In the genomic region with DNA sequence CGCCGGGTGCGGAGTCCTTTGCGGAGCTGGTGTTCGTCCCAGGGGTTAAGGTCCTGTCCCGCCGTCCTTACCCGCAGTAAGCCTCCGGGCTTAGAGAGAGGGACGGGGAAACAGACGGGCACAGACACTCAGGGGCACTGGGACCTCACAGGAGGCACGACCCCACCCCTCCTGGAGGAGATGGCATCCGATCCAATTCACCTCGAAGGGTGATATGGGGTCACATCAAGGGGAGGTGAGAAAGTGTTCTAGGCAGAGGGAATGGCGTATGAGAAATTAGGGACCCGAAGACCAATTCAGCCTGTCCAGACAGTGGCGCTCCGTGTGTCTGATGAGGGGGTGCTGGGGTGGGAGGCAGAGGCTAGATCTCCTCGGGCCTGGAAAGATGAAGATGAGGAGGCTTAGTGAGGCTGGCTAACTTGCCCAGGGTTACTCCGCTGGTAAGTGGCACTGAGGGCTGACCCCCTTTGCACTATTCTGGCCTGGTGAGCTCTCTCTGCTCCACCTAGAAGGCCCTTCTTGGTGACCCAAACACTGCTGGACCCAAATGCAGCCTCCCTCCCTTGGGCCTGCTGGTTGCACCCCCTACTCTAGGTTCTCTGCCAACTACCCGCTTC, we compare ENCODE assay signal across 6 cellular contexts. TPM values are rescaled to one million over a fixed set of nuclear protein-coding genes. Genes with fewer than 3 reads are reported as not detected.
DNase-seq lines count a peak whose midpoint lies in the region; ATAC-seq and TF ChIP-seq lines count a peak whose summit lies in the region.

No MANE protein-coding gene starts in this region.

- H3K4me3 ChIP-seq in right atrium auricular region: peak overlapping the region; percentile 56 to 58
- peak overlapping the region; percentile 66 for H3K4me3 ChIP-seq in upper lobe of right lung

- H3K27me3 ChIP-seq in right atrium auricular region (no peaks in the 10 kb centered on the region), upper lobe of right lung (no peaks in the 10 kb centered on the region)

- H3K27ac ChIP-seq in right atrium auricular region: peak overlapping the region; percentile 90 to 92
- H3K27ac ChIP-seq in upper lobe of right lung: peak overlapping the region; percentile 100

- peaks cover 0 to 19% of the 10 kb centered on the region in 2 donors for H3K4me1 ChIP-seq in right atrium auricular region
- H3K4me1 ChIP-seq in upper lobe of right lung: peaks cover 7% of the 10 kb centered on the region

- peak; percentile 26 for DNase-seq in activated T-cell treated with anti-CD3 and anti-CD28 coated beads, Interleukin-2, amount 50 U/mL, for 1 hour
- DNase-seq in activated T-cell treated with anti-CD3 and anti-CD28 coated beads for 4 hours: no peak
- DNase-seq in right atrium auricular region (ENCODE audit: low spot score): no peak
- no peak for DNase-seq in upper lobe of right lung
- no peak for DNase-seq in epidermal melanocyte (ENCODE audit: insufficient read length, low spot score)

- ATAC-seq in upper lobe of right lung: peak; percentile 25
- no peak for ATAC-seq in HG03196 (IDR thresholded peaks at IDR 0.05; ENCODE audit: unreplicated experiment)

- intact Hi-C loops in upper lobe of right lung (cut with DNase I): no loop called here

- H3K9me3 ChIP-seq in right atrium auricular region: no peaks in the 10 kb centered on the region
- no peaks in the 10 kb centered on the region for H3K9me3 ChIP-seq in upper lobe of right lung

- TF ChIP-seq CTCF in right atrium auricular region (IDR thresholded peaks at IDR 0.05) (no peak), upper lobe of right lung (IDR thresholded peaks at IDR 0.05) (no peak)

- H3K36me3 ChIP-seq in right atrium auricular region (peaks cover 2% of the 10 kb centered on the region), upper lobe of right lung (no peaks in the 10 kb centered on the region)

RNA-seq across cellular contexts. Expression of a gene that starts 12.1 kb away (rescaled TPM):
- total RNA-seq in right atrium auricular region (1 to 10 TPM; 1.8 to 5.6 TPM), upper lobe of right lung (9.2 TPM)

RNA-seq across cellular contexts. Expression of a gene that starts 13.3 kb away (rescaled TPM):
- total RNA-seq in right atrium auricular region (1 to 10 TPM in 1 of 2 donors, not detected in 1; 2.4 TPM), upper lobe of right lung (not detected)

RNA-seq across cellular contexts. Expression of a gene that starts 20.3 kb away (rescaled TPM):
- total RNA-seq in right atrium auricular region (10 to 100 TPM in 1 of 2 donors, 1 to 10 TPM in 1; 9.1 to 10.8 TPM), upper lobe of right lung (38.8 TPM)

RNA-seq across cellular contexts. Expression of a gene that starts 22.6 kb away (rescaled TPM):
- total RNA-seq in right atrium auricular region (under 1 TPM; 0.22 to 0.24 TPM), upper lobe of right lung (0.64 TPM)

RNA-seq across cellular contexts. Expression of a gene that starts 32.5 kb away (rescaled TPM):
- total RNA-seq in right atrium auricular region (not detected), upper lobe of right lung (not detected)
